In genomic region chr10:9342865-9343450, GRCh38 we compare ENCODE assay signal across 8 cellular contexts.
A peak's percentile ranks its signal among the peaks of the same experiment; 100 is the strongest.
DNase-seq lines count a peak whose midpoint lies in the region; ATAC-seq, FAIRE-seq and TF ChIP-seq lines count a peak whose summit lies in the region.

No MANE protein-coding gene starts in this region.

- peak overlapping the region; percentile 13 for H3K27ac Mint-ChIP-seq in neural crest cell (ENCODE audit: unreplicated experiment)

- H3K27me3 ChIP-seq in BJ (ENCODE audit: control insufficient read depth, insufficient read depth, low read length), result no peaks in the 10 kb centered on the region

- no peak overlapping the region for H3K4me3 Mint-ChIP-seq in neural crest cell

- no peaks in the 10 kb centered on the region for H3K36me3 ChIP-seq in BJ (ENCODE audit: control insufficient read depth, insufficient read depth, low read length)

- H3K4me3 ChIP-seq in BJ (ENCODE audit: low read depth, low read length) (no peak overlapping the region), choroid plexus epithelial cell (ENCODE audit: low read depth, low read length) (no peak overlapping the region)

- no peak for TF ChIP-seq POLR2A in GM12892 (IDR thresholded peaks at IDR 0.05; ENCODE audit: low read depth, low read length)

- DNase-seq in BJ (ENCODE audit: low read depth) (no peak), NCI-H69 (lab: John Stamatoyannopoulos, UW) (peak; percentile 0), choroid plexus epithelial cell (ENCODE audit: low read depth) (peak; percentile 68), neural crest cell (ENCODE audit: low read depth, low spot score) (no peak), GM12892 (ENCODE audit: insufficient read length) (no peak), T-helper 9 cell (no peak)

- peaks cover 12% of the 10 kb centered on the region for H3K9me3 Mint-ChIP-seq in neural crest cell

- TF ChIP-seq CTCF in BJ (IDR thresholded peaks at IDR 0.05; ENCODE audit: insufficient read depth, low read depth, low read length), result peak; percentile 74
- TF ChIP-seq CTCF in choroid plexus epithelial cell (conservative IDR thresholded peaks at IDR 0.05; ENCODE audit: low read depth, low read length), result peak; percentile 84
- peak; percentile 90 for TF ChIP-seq CTCF in neural crest cell (conservative IDR thresholded peaks at IDR 0.05)

- peaks cover 9% of the 10 kb centered on the region for H3K36me3 Mint-ChIP-seq in neural crest cell (ENCODE audit: low read depth)

- POLR2A ChIA-PET in BJ (lab: Charles Lee), result no interaction called here

- no peak for FAIRE-seq in GM12892 (lab: Jason Lieb, UNC)

- CTCF ChIA-PET in BJ (lab: Yijun Ruan, JAX), result interaction anchor here (0.6 to 1.6 kb wide), 7 partner anchors 10 to 1930 kb away, joined by 3 to 11 read pairs (median 3); no protein-coding TSS in a partner anchor

- no peaks in the 10 kb centered on the region for H3K27me3 Mint-ChIP-seq in neural crest cell (ENCODE audit: low read depth)

- ATAC-seq in GM19372 (IDR thresholded peaks at IDR 0.05; ENCODE audit: low read depth, unreplicated experiment) (peak; percentile 71), HG03432 (IDR thresholded peaks at IDR 0.05; ENCODE audit: unreplicated experiment) (no peak)

- H3K4me1 Mint-ChIP-seq in neural crest cell, result peaks cover 19% of the 10 kb centered on the region

Comparison
In these comparisons a context has a peak if more than half of its experiments do, and no peak if none do; other contexts are left out.
1. DNase-seq: peak in NCI-H69 (single experiment) and choroid plexus epithelial cell (single experiment); none in BJ (single experiment), neural crest cell (single experiment), GM12892 (single experiment) and T-helper 9 cell (single experiment).
2. Peak in every context shown above with its lines, with median percentiles within 50 percentile points of each other: CTCF ChIP-seq.